21 cellular contexts compared by ENCODE assay signal in the genomic region with DNA sequence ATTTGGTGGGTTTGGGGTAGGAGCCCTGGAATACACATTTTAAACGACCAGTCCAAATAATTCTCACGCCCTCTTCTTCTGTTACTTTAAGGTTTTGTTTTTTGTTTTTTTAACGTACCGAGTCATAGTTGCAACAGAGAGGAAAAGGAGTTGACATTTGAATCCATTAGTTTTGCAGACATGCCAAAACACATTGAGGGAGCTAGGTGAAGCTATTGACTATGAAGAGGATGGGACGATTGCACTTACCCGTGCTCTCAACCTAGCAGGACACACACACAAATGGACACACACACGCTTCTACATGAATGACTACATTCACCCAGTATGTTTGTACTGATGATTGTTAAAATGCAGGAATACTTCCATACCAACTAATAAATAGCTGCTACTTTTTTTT. TPM values are rescaled to one million over a fixed set of nuclear protein-coding genes. Genes with fewer than 3 reads are reported as not detected.
DNase-seq lines count a peak whose midpoint lies in the region; ATAC-seq, FAIRE-seq and TF ChIP-seq lines count a peak whose summit lies in the region.
"Had no signal": no experiment of that assay in that cellular context is flagged by ENCODE, and none has a peak within 500 bp of the region (broad histone marks: within the 10 kb centered on the region; RNA-seq: fewer than 3 reads in every experiment).

No MANE protein-coding gene starts in this region.

- H3K27ac ChIP-seq in breast epithelium (no peak overlapping the region), K562 (ENCODE audit: extremely low read depth, low read depth, low read length) (no peak overlapping the region)
- H3K27ac ChIP-seq: BLaER1 had no signal

- no peaks in the 10 kb centered on the region for H3K79me2 ChIP-seq in K562 (ENCODE audit: control insufficient read depth, insufficient read depth, low read length)

- TF ChIP-seq EP300 in K562 (IDR thresholded peaks at IDR 0.05; ENCODE audit: low read length), result no peak

- CTCF ChIA-PET in MCF 10A (lab: Yijun Ruan, JAX), result interaction anchor here (1.0 to 3.2 kb wide), 3 partner anchors 8 to 184 kb away, joined by 3 to 20 read pairs (median 3); a partner anchor contains a TSS
- CTCF ChIA-PET in K562 (lab: Yijun Ruan, JAX; ENCODE audit: low intra/inter-chr PET ratio), result no interaction called here

- H3K4me3 ChIP-seq in breast epithelium, result no peak overlapping the region
- no peak overlapping the region for H3K4me3 ChIP-seq in K562
- H3K4me3 ChIP-seq: BLaER1, GM12878 had no signal

- no peak overlapping the region for H2AFZ ChIP-seq in K562 (ENCODE audit: low read depth, low read length)

- ATAC-seq in K562 (no peak), esophagus mucosa (peak; percentile 57), HG03469 (IDR thresholded peaks at IDR 0.05; ENCODE audit: unreplicated experiment) (no peak)
- ATAC-seq: GM12878 had no signal

- no peak overlapping the region for H3K4me2 ChIP-seq in K562 (ENCODE audit: insufficient read depth, low read length)
- H3K4me2 ChIP-seq: BLaER1 had no signal

- in situ Hi-C loops in K562 (cut with MboI), result no loop called here

- TF ChIP-seq POLR2A in breast epithelium (IDR thresholded peaks at IDR 0.05), result no peak
- TF ChIP-seq POLR2A in K562 (conservative IDR thresholded peaks at IDR 0.05), result no peak

- H3K4me3 Mint-ChIP-seq in MCF 10A (ENCODE audit: unreplicated experiment), result no peak overlapping the region
- H3K4me3 Mint-ChIP-seq: CD14-positive monocyte; CD4-positive, alpha-beta memory T cell; H9 had no signal

- TF ChIP-seq CTCF in MCF 10A (IDR thresholded peaks at IDR 0.05; ENCODE audit: unreplicated experiment) (no peak), breast epithelium (IDR thresholded peaks at IDR 0.05) (no peak), K562 (IDR thresholded peaks at IDR 0.05 in 2 of 3, conservative IDR thresholded peaks at IDR 0.05 in 1 of 3; ENCODE audit: insufficient read depth in 2 of 3, low read depth in 1 of 3, low read length in 3 of 3) (no peak)

- H3K9me3 Mint-ChIP-seq in MCF 10A (ENCODE audit: unreplicated experiment), result no peaks in the 10 kb centered on the region
- H3K9me3 Mint-ChIP-seq: CD4-positive, alpha-beta memory T cell; H9 had no signal

- POLR2A ChIA-PET in MCF 10A (lab: Yijun Ruan, JAX) (interaction anchor here (0.6 to 1.1 kb wide), 2 partner anchors 10 to 89 kb away, joined by 4 to 7 read pairs; no protein-coding TSS in a partner anchor), K562 (lab: Yijun Ruan, JAX) (interaction anchor here (0.7 kb wide), 1 partner anchor 14 kb away, joined by 3 read pairs; no protein-coding TSS in a partner anchor)

- intact Hi-C loops in MCF 10A (cut with micrococcal nuclease) (loop anchor here (10.0 kb wide), 1 partner anchor 147 kb away; no protein-coding TSS in a partner anchor), breast epithelium (cut with DNase I; ENCODE audit: low total_unique reads) (no loop called here), K562 (cut with micrococcal nuclease) (no loop called here)

- FAIRE-seq in K562 (lab: Jason Lieb, UNC), result peak; percentile 52
- FAIRE-seq: GM12878, H1, HTR-8/SVneo had no signal

- H3K4me1 Mint-ChIP-seq in MCF 10A (ENCODE audit: insufficient read depth, unreplicated experiment), result peaks cover 6% of the 10 kb centered on the region
- H3K4me1 Mint-ChIP-seq: CD14-positive monocyte; CD4-positive, alpha-beta memory T cell; H9 had no signal

- no peak overlapping the region for H3K27ac Mint-ChIP-seq in MCF 10A (ENCODE audit: low read depth, unreplicated experiment)
- H3K27ac Mint-ChIP-seq: CD4-positive, alpha-beta memory T cell; H9 had no signal

- no peak overlapping the region for H3K9ac ChIP-seq in K562 (ENCODE audit: insufficient read depth in 1 of 2, low read depth in 2 of 2, low read length in 2 of 2)
- H3K9ac ChIP-seq: BLaER1 had no signal

- no peaks in the 10 kb centered on the region for H3K36me3 Mint-ChIP-seq in MCF 10A (ENCODE audit: insufficient read depth, unreplicated experiment)
- H3K36me3 Mint-ChIP-seq: CD14-positive monocyte; CD4-positive, alpha-beta memory T cell had no signal

- no peaks in the 10 kb centered on the region for H3K4me1 ChIP-seq in breast epithelium
- H3K4me1 ChIP-seq in K562 (replicated peaks in 1 of 2; ENCODE audit: control insufficient read depth in 2 of 2, insufficient read depth in 2 of 2, low read length in 2 of 2), result no peaks in the 10 kb centered on the region
- H3K4me1 ChIP-seq: BLaER1 had no signal

- no TSS peak for BruUV-seq in MCF 10A (replicated peaks; lab: Mats Ljungman, UMichigan)
- no TSS peak for BruUV-seq in K562 (replicated peaks; lab: Mats Ljungman, UMichigan)

- TF ChIP-seq RAD21 in K562 (CRISPR knock-in tag; conservative IDR thresholded peaks at IDR 0.05 in 1 of 2, IDR thresholded peaks at IDR 0.05 in 1 of 2), result no peak

- H3K27me3 Mint-ChIP-seq in MCF 10A (ENCODE audit: insufficient read depth, unreplicated experiment), result no peaks in the 10 kb centered on the region

- H3K36me3 ChIP-seq in breast epithelium (no peaks in the 10 kb centered on the region), K562 (ENCODE audit: control insufficient read depth, insufficient read depth, low read length) (no peaks in the 10 kb centered on the region)
- H3K36me3 ChIP-seq: BLaER1 had no signal

- no peaks in the 10 kb centered on the region for H3K9me3 ChIP-seq in breast epithelium
- no peaks in the 10 kb centered on the region for H3K9me3 ChIP-seq in K562 (replicated peaks; ENCODE audit: control insufficient read depth, insufficient read depth, low read depth, low read length)
- H3K9me3 ChIP-seq: BLaER1 had no signal

- no peaks in the 10 kb centered on the region for H3K27me3 ChIP-seq in breast epithelium
- H3K27me3 ChIP-seq in K562 (ENCODE audit: control insufficient read depth in 2 of 2, insufficient read depth in 2 of 2, low read length in 2 of 2), result peaks cover 22 to 23% of the 10 kb centered on the region in 2 experiments; a peak in 4 of 5 replicates
- H3K27me3 ChIP-seq: BLaER1 had no signal

- WGBS in K562 (ENCODE audit: insufficient coverage, low coverage, missing lambda C conversion rate), result 2% methylated on average over 7 of the region's 7 CpGs

- peak; percentile 56 for DNase-seq in MCF 10A (ENCODE audit: unreplicated experiment)
- no peak for DNase-seq in breast epithelium (ENCODE audit: low spot score in 2 of 2)
- no peak for DNase-seq in K562 (ENCODE audit: extremely low read depth in 1 of 4, low spot score in 3 of 4)
- DNase-seq in stromal cell of bone marrow (ENCODE audit: low read depth), result peak; percentile 2
- DNase-seq in activated gamma-delta T cell (lab: John Stamatoyannopoulos, UW), result no peak
- no peak for DNase-seq in NCI-H1105 (lab: John Stamatoyannopoulos, UW)
- DNase-seq: 8988T; CD4-positive, alpha-beta memory T cell; DMS153; DND-41; EL; H9; IMR-90 had no signal

- no peaks in the 10 kb centered on the region for H3K9me1 ChIP-seq in K562 (ENCODE audit: control insufficient read depth, insufficient read depth, low read length)

- no peaks in the 10 kb centered on the region for H4K20me1 ChIP-seq in K562 (replicated peaks; ENCODE audit: control insufficient read depth, insufficient read depth, low read length)
- H4K20me1 ChIP-seq: BLaER1 had no signal

RNA-seq across cellular contexts. Expression of a gene that starts 54.3 kb away (rescaled TPM):
- 22.8 and 25.0 TPM in 2 replicates for total RNA-seq in MCF 10A (2022)
- 1 to 10 TPM; 1.3 to 9.5 (median 2.4) TPM for total RNA-seq in breast epithelium
- 193 and 304 TPM in 2 replicates for total RNA-seq in K562 (2011; cell fraction: chromatin; rRNA removed; ENCODE audit: low replicate concordance)
- total RNA-seq in K562 (2011; cell fraction: nucleolus; rRNA removed), result 86.6 and 105 TPM in 2 replicates
- 123 and 135 TPM in 2 replicates for total RNA-seq in K562 (2011; cell fraction: nucleoplasm; rRNA removed)
- total RNA-seq in K562 (2014; rRNA removed), result 30.0 and 34.9 TPM in 2 replicates
- total RNA-seq in K562 (2014; rRNA removed; fragmentation: Illumina TruSeq; extraction: Trizol), result 20.9 and 23.9 TPM in 2 replicates
- total RNA-seq in K562 (2015; rRNA removed; fragmentation: Illumina TruSeq; extraction: Trizol), result 19.0 and 20.9 TPM in 2 replicates
- 37.3 and 46.7 TPM in 2 replicates for total RNA-seq in K562 (2021)
- polyA plus RNA-seq in K562 (2011; rRNA removed), result 26.0 and 30.8 TPM in 2 replicates
- 13.6 and 15.8 TPM in 2 replicates for polyA plus RNA-seq in K562 (2011; cell fraction: cytosol; rRNA removed)
- 104 and 133 TPM in 2 replicates for polyA plus RNA-seq in K562 (2011; cell fraction: nucleus; rRNA removed)
- 22.1 and 28.0 TPM in 2 replicates for polyA plus RNA-seq in K562 (2012)
- 17.8 and 21.3 TPM in 2 replicates for polyA plus RNA-seq in K562 (2014; fragmentation: Illumina TruSeq; extraction: Trizol)
- 1 to 10 TPM; 1.1 to 2.4 TPM for polyA plus RNA-seq in K562 (2014; fragmentation: Nextera tagmentation; extraction: Ambion mirVana)
- 25.2 and 28.0 TPM in 2 replicates for polyA plus RNA-seq in K562 (2014; rRNA removed)
- 51.7 and 64.4 TPM in 2 replicates for polyA minus RNA-seq in K562 (2011; rRNA and poly(A)+ RNA removed)
- 28.1 and 34.5 TPM in 2 replicates for polyA minus RNA-seq in K562 (2011; cell fraction: cytosol; rRNA and poly(A)+ RNA removed)
- 64.8 and 84.6 TPM in 2 replicates for polyA minus RNA-seq in K562 (2011; cell fraction: nucleus; rRNA and poly(A)+ RNA removed)
- 14.5 TPM for total RNA-seq in esophagus mucosa
- polyA plus RNA-seq: CD14-positive monocyte had no signal

RNA-seq across cellular contexts. Expression of a gene that starts 57.6 kb away (rescaled TPM):
- total RNA-seq in MCF 10A (2022), result 18.4 and 20.7 TPM in 2 replicates
- 10 to 100 TPM in 1 of 3 donors, 1 to 10 TPM in 1, under 1 TPM in 1; 0.48 to 23.4 (median 5.6) TPM for total RNA-seq in breast epithelium
- total RNA-seq in K562 (2011; cell fraction: chromatin; rRNA removed; ENCODE audit: low replicate concordance), result 3.6 and 4.0 TPM in 2 replicates
- total RNA-seq in K562 (2011; cell fraction: nucleolus; rRNA removed), result 1.8 and 2.2 TPM in 2 replicates
- total RNA-seq in K562 (2011; cell fraction: nucleoplasm; rRNA removed), result 2.6 and 3.4 TPM in 2 replicates
- total RNA-seq in K562 (2014; rRNA removed), result 0.64 and 0.86 TPM in 2 replicates
- 0.22 and 0.40 TPM in 2 replicates for total RNA-seq in K562 (2014; rRNA removed; fragmentation: Illumina TruSeq; extraction: Trizol)
- 0.57 and 0.58 TPM in 2 replicates for total RNA-seq in K562 (2015; rRNA removed; fragmentation: Illumina TruSeq; extraction: Trizol)
- total RNA-seq in K562 (2021), result 0.95 and 1.3 TPM in 2 replicates
- 1.4 and 1.7 TPM in 2 replicates for polyA plus RNA-seq in K562 (2011; rRNA removed)
- 0.95 and 0.99 TPM in 2 replicates for polyA plus RNA-seq in K562 (2011; cell fraction: cytosol; rRNA removed)
- 5.4 and 5.5 TPM in 2 replicates for polyA plus RNA-seq in K562 (2011; cell fraction: nucleus; rRNA removed)
- 0.36 and 0.95 TPM in 2 replicates for polyA plus RNA-seq in K562 (2012)
- polyA plus RNA-seq in K562 (2014; fragmentation: Illumina TruSeq; extraction: Trizol), result 0.53 and 0.56 TPM in 2 replicates
- under 1 TPM; 0.06 to 0.07 TPM for polyA plus RNA-seq in K562 (2014; fragmentation: Nextera tagmentation; extraction: Ambion mirVana)
- polyA plus RNA-seq in K562 (2014; rRNA removed), result 0.76 and 2.0 TPM in 2 replicates
- polyA minus RNA-seq in K562 (2011; rRNA and poly(A)+ RNA removed), result 0.91 and 1.3 TPM in 2 replicates
- 0.48 and 1.9 TPM in 2 replicates for polyA minus RNA-seq in K562 (2011; cell fraction: cytosol; rRNA and poly(A)+ RNA removed)
- polyA minus RNA-seq in K562 (2011; cell fraction: nucleus; rRNA and poly(A)+ RNA removed), result 0.67 and 0.89 TPM in 2 replicates
- total RNA-seq in esophagus mucosa, result 32.6 TPM
- total RNA-seq: IMR-90 had no signal
- polyA plus RNA-seq: AG04450, CD14-positive monocyte, IMR-90 had no signal

Comparison
In these comparisons a context has a peak if more than half of its experiments do, and no peak if none do; other contexts are left out.
1. DNase-seq: peak in MCF 10A (single experiment) and stromal cell of bone marrow (single experiment); none in breast epithelium (0 of 2), K562 (0 of 4), activated gamma-delta T cell (single experiment) and NCI-H1105 (single experiment).